ENCODE assay signal across 24 cellular contexts in the genomic region with DNA sequence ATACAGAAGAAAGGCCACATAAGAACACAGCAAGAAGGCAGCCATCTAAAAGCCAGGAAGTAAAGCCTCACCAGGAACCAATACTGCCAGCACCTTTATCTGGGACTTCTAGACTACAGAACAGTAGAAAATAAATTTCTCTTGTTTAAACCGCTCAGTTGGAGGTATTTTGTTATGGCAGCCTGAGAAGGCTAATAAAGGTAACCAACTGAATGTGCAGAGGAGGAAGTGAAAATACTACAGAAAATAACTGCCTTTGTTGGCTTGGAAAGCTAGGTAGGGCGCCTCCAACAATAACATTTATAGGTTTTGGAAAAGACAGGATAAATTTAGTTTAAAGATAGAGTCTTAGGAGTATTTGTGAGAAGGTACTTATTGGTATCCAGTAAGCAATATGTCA. TPM values are rescaled to one million over a fixed set of nuclear protein-coding genes. Genes with fewer than 3 reads are reported as not detected.
"Had no signal": no experiment of that assay in that cellular context is flagged by ENCODE, and none has a peak within 500 bp of the region (broad histone marks: within the 10 kb centered on the region; RNA-seq: fewer than 3 reads in every experiment).

No MANE protein-coding gene starts in this region.

- DNase-seq: dorsolateral prefrontal cortex; effector CD8-positive, alpha-beta T cell; foreskin melanocyte; head of caudate nucleus; kidney; left cardiac atrium; left ventricle myocardium inferior; mesenchymal stem cell; midbrain; nucleus accumbens; ovary; right cardiac atrium; small intestine; stimulated activated CD4-positive, alpha-beta T cell treated with anti-CD3 and anti-CD28 coated beads, Interleukin-12 subunit alpha, Interleukin-12 subunit beta, amount 100 ng/mL, for 4 hours; stimulated activated naive CD8-positive, alpha-beta T cell treated with anti-CD3 and anti-CD28 coated beads, Interleukin-15, Interleukin-2, amounts not matched to agents 100 U/mL and 50 U/mL, for 24 hours; thyroid gland; uterus had no signal

- H3K36me3 ChIP-seq: left ventricle myocardium inferior, neural progenitor cell, ovary, suprapubic skin, thyroid gland, uterus had no signal

- H3K4me1 ChIP-seq: left ventricle myocardium inferior, neural progenitor cell, suprapubic skin, thyroid gland, uterus had no signal

- H3K79me2 ChIP-seq: hepatocyte had no signal

- H2AFZ ChIP-seq: hepatocyte, neural progenitor cell had no signal

- H3K27me3 ChIP-seq: dorsolateral prefrontal cortex, hepatocyte, neural progenitor cell, ovary, suprapubic skin, thyroid gland, uterus had no signal

- H3K4me3 ChIP-seq: dorsolateral prefrontal cortex, hepatocyte, left ventricle myocardium inferior, lung, neural progenitor cell, ovary, suprapubic skin, thyroid gland, uterus had no signal

- H3K27ac Mint-ChIP-seq: natural killer cell treated with Interleukin-12 subunit alpha and Interleukin-12 subunit beta and Interleukin-15 and Interleukin-18, amount 100 ng/mL, for 72 hours; neural progenitor cell; type B pancreatic cell had no signal

- H3K36me3 Mint-ChIP-seq: natural killer cell treated with Interleukin-12 subunit alpha and Interleukin-12 subunit beta and Interleukin-15 and Interleukin-18, amount 100 ng/mL, for 72 hours; neural progenitor cell; type B pancreatic cell had no signal

- H3K4me3 Mint-ChIP-seq: natural killer cell treated with Interleukin-12 subunit alpha and Interleukin-12 subunit beta and Interleukin-15 and Interleukin-18, amount 100 ng/mL, for 72 hours; neural progenitor cell; type B pancreatic cell had no signal

- H3K27ac ChIP-seq: dorsolateral prefrontal cortex, hepatocyte, left ventricle myocardium inferior, neural progenitor cell, ovary, suprapubic skin, thyroid gland, uterus had no signal

- H3K4me2 ChIP-seq: hepatocyte, neural progenitor cell had no signal

- H3K9me3 Mint-ChIP-seq: neural progenitor cell, type B pancreatic cell had no signal

- ATAC-seq: left cardiac atrium; natural killer cell treated with Interleukin-12 subunit alpha and Interleukin-12 subunit beta and Interleukin-15 and Interleukin-18, amount 100 ng/mL, for 72 hours; right cardiac atrium; stimulated activated naive CD8-positive, alpha-beta T cell treated with anti-CD3 and anti-CD28 coated beads, Interleukin-15, Interleukin-2, amounts not matched to agents 100 U/mL and 50 U/mL, for 24 hours had no signal

- H3K9ac ChIP-seq: neural progenitor cell had no signal

- H3K9me3 ChIP-seq: left ventricle myocardium inferior, ovary, suprapubic skin, thyroid gland, uterus had no signal

- H3K4me1 Mint-ChIP-seq: neural progenitor cell had no signal

RNA-seq across cellular contexts. Expression of gene ZBBX, which starts 49.1 kb away (rescaled TPM):
- total RNA-seq: hepatocyte; left cardiac atrium; left ventricle myocardium inferior; natural killer cell treated with Interleukin-12 subunit alpha and Interleukin-12 subunit beta and Interleukin-15 and Interleukin-18, amount 100 ng/mL, for 72 hours; posterior vena cava; right cardiac atrium; suprapubic skin; thyroid gland had no signal
